In genomic region chr2:226497510-226497909, GRCh38 we compare ENCODE assay signal across 5 cellular contexts.
DNase-seq lines count a peak whose midpoint lies in the region; ATAC-seq lines count a peak whose summit lies in the region.
"Not testable (repeated sequence)": the region's sequence is repeated elsewhere in the genome, so short reads cannot be mapped to it uniquely, and the experiment has no call there.

No MANE protein-coding gene starts in this region.

- peaks cover 7 to 11% of the 10 kb centered on the region in 2 donors for H3K4me1 ChIP-seq in neuronal stem cell (ENCODE audit: control insufficient read depth in 2 of 2, insufficient read depth in 1 of 2, low read depth in 1 of 2, low read length in 2 of 2)

- ATAC-seq in GM18519 (IDR thresholded peaks at IDR 0.05; ENCODE audit: low FRiP score, unreplicated experiment) (peak; percentile 59), GM18873 (IDR thresholded peaks at IDR 0.05; ENCODE audit: low FRiP score, unreplicated experiment) (peak; percentile 53), HG03432 (IDR thresholded peaks at IDR 0.05; ENCODE audit: unreplicated experiment) (peak; percentile 62)
- peak; percentile 44 for ATAC-seq in activated T-helper 17 cell treated with anti-CD3 and anti-CD28 coated beads, Interleukin-2, amount 50 U/mL, for 72 hours (replicated peaks)

- H3K27me3 ChIP-seq in neuronal stem cell (ENCODE audit: control insufficient read depth in 3 of 3, insufficient read depth in 3 of 3, low read depth in 1 of 3, low read length in 3 of 3) = not testable (repeated sequence)

- not testable (repeated sequence) for H3K23ac ChIP-seq in neuronal stem cell (ENCODE audit: low read depth, low read length, poor library complexity)

- not testable (repeated sequence) for H3K9me3 ChIP-seq in neuronal stem cell (replicated peaks in 1 of 2; ENCODE audit: control insufficient read depth in 2 of 2, insufficient read depth in 1 of 2, low read depth in 1 of 2, low read length in 2 of 2)

- H3K4me3 ChIP-seq in neuronal stem cell (ENCODE audit: low read length in 2 of 2) = not testable (repeated sequence)

- not testable (repeated sequence) for H2AFZ ChIP-seq in neuronal stem cell (ENCODE audit: low read length)

- not testable (repeated sequence) for H4K91ac ChIP-seq in neuronal stem cell (ENCODE audit: low read depth, low read length, poor library complexity)

- not testable (repeated sequence) for H3K4me2 ChIP-seq in neuronal stem cell (ENCODE audit: insufficient read depth, low read length, poor library complexity, severe bottlenecking)

- H3K79me1 ChIP-seq in neuronal stem cell (ENCODE audit: low read depth, low read length) = not testable (repeated sequence)

- H3K27me3 Mint-ChIP-seq in activated T-helper 17 cell treated with anti-CD3 and anti-CD28 coated beads, Interleukin-2, amount 50 U/mL, for 72 hours = peaks cover 13% of the 10 kb centered on the region

- H3K9ac ChIP-seq in neuronal stem cell (ENCODE audit: low read depth, low read length, poor library complexity) = not testable (repeated sequence)

- not testable (repeated sequence) for H3K27ac Mint-ChIP-seq in activated T-helper 17 cell treated with anti-CD3 and anti-CD28 coated beads, Interleukin-2, amount 50 U/mL, for 72 hours

- not testable (repeated sequence) for H2AK5ac ChIP-seq in neuronal stem cell (ENCODE audit: low read depth, low read length)

- WGBS in neuronal stem cell (ENCODE audit: extremely low coverage in 2 of 2, insufficient read length in 2 of 2, insufficient replicate concordance in 1 of 2), 2 donors = no CpG with 5 or more reads among the region's 4 CpGs

- H2BK5ac ChIP-seq in neuronal stem cell (ENCODE audit: low read length) = not testable (repeated sequence)

- not testable (repeated sequence) for H3K14ac ChIP-seq in neuronal stem cell (ENCODE audit: low read length)

- not testable (repeated sequence) for H3K4ac ChIP-seq in neuronal stem cell (ENCODE audit: low read length)

- H2BK120ac ChIP-seq in neuronal stem cell (ENCODE audit: low read depth, low read length) = not testable (repeated sequence)

- not testable (repeated sequence) for H3K9me3 Mint-ChIP-seq in activated T-helper 17 cell treated with anti-CD3 and anti-CD28 coated beads, Interleukin-2, amount 50 U/mL, for 72 hours

- H3K36me3 Mint-ChIP-seq in activated T-helper 17 cell treated with anti-CD3 and anti-CD28 coated beads, Interleukin-2, amount 50 U/mL, for 72 hours (ENCODE audit: low read depth) = not testable (repeated sequence)

- not testable (repeated sequence) for H3K18ac ChIP-seq in neuronal stem cell (ENCODE audit: low read length)

- DNase-seq in neuronal stem cell (ENCODE audit: low spot score) = not testable (repeated sequence)

- H2BK12ac ChIP-seq in neuronal stem cell (ENCODE audit: low read length) = peak overlapping the region; percentile 84

- not testable (repeated sequence) for H2BK15ac ChIP-seq in neuronal stem cell (ENCODE audit: low read length)

- not testable (repeated sequence) for H3K36me3 ChIP-seq in neuronal stem cell (replicated peaks in 1 of 2; ENCODE audit: control insufficient read depth in 2 of 2, insufficient read depth in 2 of 2, low read length in 2 of 2)

- not testable (repeated sequence) for H4K8ac ChIP-seq in neuronal stem cell (ENCODE audit: low read depth, low read length)

- not testable (repeated sequence) for H3K4me1 Mint-ChIP-seq in activated T-helper 17 cell treated with anti-CD3 and anti-CD28 coated beads, Interleukin-2, amount 50 U/mL, for 72 hours

- H3K27ac ChIP-seq in neuronal stem cell (replicated peaks; ENCODE audit: low read length) = not testable (repeated sequence)

- H3K4me3 Mint-ChIP-seq in activated T-helper 17 cell treated with anti-CD3 and anti-CD28 coated beads, Interleukin-2, amount 50 U/mL, for 72 hours = not testable (repeated sequence)
